Comparison of ENCODE assay signal across 1 cellular context in the genomic region with DNA sequence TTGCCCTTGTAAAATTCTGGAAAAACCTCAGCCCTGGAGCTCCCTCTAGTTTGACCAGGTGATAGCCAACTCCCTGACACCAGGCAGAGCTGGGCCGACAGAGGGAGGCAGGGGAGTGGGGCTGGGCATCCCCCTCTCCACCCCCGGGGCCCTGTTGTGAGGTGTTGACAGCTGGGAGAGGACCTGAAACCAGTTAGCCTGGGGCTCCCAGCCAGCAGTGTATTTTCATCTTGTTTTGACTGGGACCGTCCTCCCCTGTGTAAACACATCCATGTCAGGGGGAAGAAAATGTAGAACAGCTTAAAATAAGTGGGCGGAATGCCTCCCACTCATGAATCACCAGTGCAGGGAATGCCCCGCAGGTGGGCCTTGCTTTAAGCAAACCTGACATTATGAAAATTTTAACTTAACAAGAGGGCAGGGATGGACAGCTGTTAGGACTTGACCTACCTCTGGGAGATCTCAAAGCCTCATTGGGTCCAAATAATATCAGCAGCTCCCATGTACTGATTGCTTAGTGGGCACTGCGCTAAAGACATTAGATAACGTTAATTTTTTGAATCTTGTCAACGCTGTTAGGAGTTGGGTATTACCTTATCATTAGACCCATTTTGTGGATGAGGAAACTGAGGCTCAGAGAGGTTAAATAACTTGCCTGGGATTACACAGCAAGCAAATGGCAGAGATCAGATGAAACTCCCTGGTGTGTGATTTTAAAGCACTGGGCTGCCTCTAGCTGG.
TF ChIP-seq lines count a peak whose summit lies in the region.

No MANE protein-coding gene starts in this region.

TF ChIP-seq in HepG2, 621 proteins besides CTCF, POLR2A, EP300 and RAD21:
- TF ChIP-seq ZNF629 (CRISPR knock-in tag; conservative IDR thresholded peaks at IDR 0.05) (0 out of 2 replicates have a peak, but pooled peaks have one; percentile 35), ZFP1 (CRISPR knock-in tag; IDR thresholded peaks at IDR 0.05) (no peak)
